In genomic region chr15:99321477-99321876, GRCh38 we compare ENCODE assay signal across 26 cellular contexts.
"Had no signal": no experiment of that assay in that cellular context is flagged by ENCODE, and none has a peak within 500 bp of the region (broad histone marks: within the 10 kb centered on the region; RNA-seq: fewer than 3 reads in every experiment).

No MANE protein-coding gene starts in this region.

- DNase-seq: activated B cell treated with CpG ODN at 0.5 μM for 24 hours; activated CD4-positive, alpha-beta T cell treated with anti-CD3 and anti-CD28 coated beads for 36 hours; activated CD4-positive, alpha-beta T cell treated with anti-CD3 and anti-CD28 coated beads, Interleukin-2, amount 50 U/mL, for 48 hours; activated CD8-positive, alpha-beta memory T cell treated with anti-CD3 and anti-CD28 coated beads, Interleukin-2, amount 50 U/mL, for 48 hours; activated naive CD4-positive, alpha-beta T cell; activated T-cell treated with anti-CD3 and anti-CD28 coated beads, Interleukin-2, amount 50 U/mL, for 4 hours; adrenal gland; heart right ventricle; kidney; lower lobe of right lung; naive thymus-derived CD4-positive, alpha-beta T cell; right cardiac atrium; small intestine; stimulated activated CD4-positive, alpha-beta T cell treated with anti-CD3 and anti-CD28 coated beads, Interleukin-15, amount 100 ng/mL, for 24 hours; stimulated activated CD4-positive, alpha-beta T cell treated with anti-CD3 and anti-CD28 coated beads, Interleukin-2, amount 100 ng/mL, for 48 hours; stimulated activated CD8-positive, alpha-beta memory T cell treated with anti-CD3 and anti-CD28 coated beads, Interleukin-4, amount 100 ng/mL, for 48 hours; stimulated activated naive CD4-positive, alpha-beta T cell treated with Interleukin-2 at 50 U/mL for 16 hours; T1000; tibial artery had no signal

- H3K4me3 Mint-ChIP-seq: activated B cell treated with CpG ODN at 0.5 μM for 24 hours; activated CD4-positive, alpha-beta T cell treated with anti-CD3 and anti-CD28 coated beads for 36 hours; activated naive CD8-positive, alpha-beta T cell; activated T-cell treated with anti-CD3 and anti-CD28 coated beads, Interleukin-2, amount 50 U/mL, for 4 hours; naive thymus-derived CD4-positive, alpha-beta T cell; neural crest cell; T-helper 1 cell treated with Interleukin-12 subunit alpha and Interleukin-12 subunit beta and Interleukin-4 antibody, amounts not matched to agents 30 μg/mL and 1 μg/mL, for 36 hours had no signal

- H3K4me3 ChIP-seq: adrenal gland, ascending aorta, coronary artery, heart right ventricle, lower lobe of right lung, prostate gland, tibial artery had no signal

- H3K27ac ChIP-seq: adrenal gland, ascending aorta, coronary artery, heart right ventricle, lower lobe of right lung, prostate gland, tibial artery had no signal

- H3K4me1 ChIP-seq: adrenal gland, prostate gland had no signal

- H3K9me3 ChIP-seq: adrenal gland, ascending aorta, heart right ventricle, lower lobe of right lung, prostate gland, tibial artery had no signal

- H3K9me3 Mint-ChIP-seq: activated B cell treated with CpG ODN at 0.5 μM for 24 hours; activated T-cell treated with anti-CD3 and anti-CD28 coated beads, Interleukin-2, amount 50 U/mL, for 4 hours; activated T-helper 2 cell treated with anti-CD3 and anti-CD28 coated beads, Interferon-gamma antibody, Interleukin-2, Interleukin-4, amounts not matched to agents 10 μg/mL and 5 μg/mL and 100 μg/mL, durations not matched to agents 14 hours and 24 hours and 36 hours; naive thymus-derived CD4-positive, alpha-beta T cell; T-helper 1 cell treated with Interleukin-12 subunit alpha and Interleukin-12 subunit beta and Interleukin-4 antibody, amounts not matched to agents 30 μg/mL and 1 μg/mL, for 36 hours had no signal

- H3K27me3 ChIP-seq: adrenal gland, ascending aorta, heart right ventricle, tibial artery had no signal

- ATAC-seq: activated CD4-positive, alpha-beta T cell treated with anti-CD3 and anti-CD28 coated beads for 36 hours; activated T-cell treated with anti-CD3 and anti-CD28 coated beads, Interleukin-2, amount 50 U/mL, for 4 hours; heart right ventricle; lower lobe of right lung; naive thymus-derived CD4-positive, alpha-beta T cell; right cardiac atrium had no signal

- H3K27me3 Mint-ChIP-seq: activated B cell treated with CpG ODN at 0.5 μM for 24 hours; activated CD4-positive, alpha-beta T cell treated with anti-CD3 and anti-CD28 coated beads for 36 hours; activated naive CD8-positive, alpha-beta T cell; naive thymus-derived CD4-positive, alpha-beta T cell had no signal

- H3K36me3 ChIP-seq: adrenal gland, ascending aorta, heart right ventricle, lower lobe of right lung, prostate gland, tibial artery had no signal

- H3K27ac Mint-ChIP-seq: activated B cell treated with CpG ODN at 0.5 μM for 24 hours; activated CD4-positive, alpha-beta T cell treated with anti-CD3 and anti-CD28 coated beads for 36 hours; activated naive CD8-positive, alpha-beta T cell; activated T-helper 2 cell treated with anti-CD3 and anti-CD28 coated beads, Interferon-gamma antibody, Interleukin-2, Interleukin-4, amounts not matched to agents 10 μg/mL and 5 μg/mL and 100 μg/mL, durations not matched to agents 14 hours and 24 hours and 36 hours; naive thymus-derived CD4-positive, alpha-beta T cell; T-helper 1 cell treated with Interleukin-12 subunit alpha and Interleukin-12 subunit beta and Interleukin-4 antibody, amounts not matched to agents 30 μg/mL and 1 μg/mL, for 36 hours had no signal
